Comparison of ENCODE assay signal across 15 cellular contexts in the genomic region with DNA sequence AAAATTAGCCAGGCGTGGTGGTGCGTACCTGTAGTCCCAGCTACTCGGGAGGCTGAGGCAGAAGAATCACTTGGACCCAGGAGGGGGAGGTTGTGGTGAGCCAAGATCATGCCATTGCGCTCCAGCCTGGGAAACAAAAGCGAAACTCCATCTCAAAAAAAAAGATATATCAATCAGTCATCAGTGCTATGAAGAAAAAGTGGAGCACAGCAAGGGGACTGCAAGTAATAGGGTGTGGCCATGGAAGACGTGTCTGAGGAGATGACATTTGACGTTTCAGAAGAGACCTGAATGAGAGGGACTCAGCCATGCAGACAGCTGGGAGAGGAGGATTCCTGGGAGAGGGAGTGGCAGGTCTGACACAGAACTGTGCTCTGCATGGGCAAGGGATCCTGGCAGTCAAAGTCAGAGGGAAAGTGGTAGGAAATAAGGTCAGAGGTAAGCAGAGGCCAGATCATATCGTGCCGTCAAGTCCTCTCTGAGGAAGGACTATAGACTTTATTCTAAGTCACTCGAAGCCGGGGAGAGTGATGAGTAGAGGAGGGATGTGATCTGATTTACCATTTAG. TPM values are rescaled to one million over a fixed set of nuclear protein-coding genes. Genes with fewer than 3 reads are reported as not detected.
A peak's percentile ranks its signal among the peaks of the same experiment; 100 is the strongest.
DNase-seq lines count a peak whose midpoint lies in the region; ATAC-seq and TF ChIP-seq lines count a peak whose summit lies in the region.
"Had no signal": no experiment of that assay in that cellular context is flagged by ENCODE, and none has a peak within 500 bp of the region (broad histone marks: within the 10 kb centered on the region; RNA-seq: fewer than 3 reads in every experiment).

No MANE protein-coding gene starts in this region.

- DNase-seq in activated T-cell treated with anti-CD3 and anti-CD28 coated beads, Interleukin-2, amount 50 U/mL, for 72 hours: no peak
- no peak for DNase-seq in activated T-cell treated with anti-CD3 and anti-CD28 coated beads, Interleukin-2, amount 50 U/mL, for 1 hour
- no peak for DNase-seq in activated B cell treated with CpG ODN at 0.5 μM for 24 hours
- DNase-seq in nephron progenitor cell: no peak
- DNase-seq in dermis blood vessel endothelial cell: no peak
- DNase-seq: activated CD4-positive, alpha-beta T cell treated with anti-CD3 and anti-CD28 coated beads, Interleukin-2, amount 50 U/mL, for 4 hours; amygdala; H7; NCI-H345; occipital lobe; stimulated activated CD4-positive, alpha-beta T cell treated with anti-CD3 and anti-CD28 coated beads, Interleukin-12 subunit alpha, Interleukin-12 subunit beta, amount 100 ng/mL, for 4 hours; uterus had no signal

- peaks cover 0 to 3% of the 10 kb centered on the region in 2 donors for H3K4me1 ChIP-seq in esophagus (ENCODE audit: control insufficient read depth in 2 of 2, insufficient read depth in 2 of 2, low read length in 1 of 2)
- H3K4me1 ChIP-seq: uterus had no signal

- ATAC-seq in activated T-cell treated with anti-CD3 and anti-CD28 coated beads, Interleukin-2, amount 50 U/mL, for 72 hours (replicated peaks in 1 of 2): no peak
- ATAC-seq in activated B cell treated with CpG ODN at 0.5 μM for 24 hours (ENCODE audit: low read depth): no peak
- no peak for ATAC-seq in stimulated activated memory B cell treated with anti-CD40 and anti-IgM and Interleukin-4, amounts not matched to agents 10 μg/mL and 1 μg/mL and 100 μg/mL, for 72 hours
- no peak for ATAC-seq in SK-N-SH treated with all-trans-retinoic acid at 6 μM for 48 hours

- no peaks in the 10 kb centered on the region for H3K9me3 Mint-ChIP-seq in activated T-cell treated with anti-CD3 and anti-CD28 coated beads, Interleukin-2, amount 50 U/mL, for 72 hours
- H3K9me3 Mint-ChIP-seq in activated B cell treated with CpG ODN at 0.5 μM for 24 hours (no peaks in the 10 kb centered on the region), nephron progenitor cell (no peaks in the 10 kb centered on the region)
- H3K9me3 Mint-ChIP-seq in stimulated activated memory B cell treated with anti-CD40 and anti-IgM and Interleukin-4, amounts not matched to agents 10 μg/mL and 1 μg/mL and 100 μg/mL, for 72 hours: no peaks in the 10 kb centered on the region

- peaks cover 10 to 17% of the 10 kb centered on the region in 2 donors for H3K36me3 Mint-ChIP-seq in activated T-cell treated with anti-CD3 and anti-CD28 coated beads, Interleukin-2, amount 50 U/mL, for 72 hours (ENCODE audit: insufficient read depth in 2 of 2)
- peaks cover 31% of the 10 kb centered on the region for H3K36me3 Mint-ChIP-seq in activated B cell treated with CpG ODN at 0.5 μM for 24 hours (ENCODE audit: low read depth)
- H3K36me3 Mint-ChIP-seq in stimulated activated memory B cell treated with anti-CD40 and anti-IgM and Interleukin-4, amounts not matched to agents 10 μg/mL and 1 μg/mL and 100 μg/mL, for 72 hours: peaks cover 42% of the 10 kb centered on the region
- no peaks in the 10 kb centered on the region for H3K36me3 Mint-ChIP-seq in nephron progenitor cell (ENCODE audit: low read depth)

- H3K9me3 ChIP-seq in esophagus (ENCODE audit: control insufficient read depth in 2 of 2, insufficient read depth in 1 of 2, low read depth in 1 of 2, low read length in 1 of 2): no peaks in the 10 kb centered on the region
- H3K9me3 ChIP-seq: uterus had no signal

- intact Hi-C loops in activated B cell treated with CpG ODN at 0.5 μM for 24 hours (cut with micrococcal nuclease): no loop called here

- H3K27ac Mint-ChIP-seq in activated T-cell treated with anti-CD3 and anti-CD28 coated beads, Interleukin-2, amount 50 U/mL, for 72 hours: peak overlapping the region; percentile 59
- peak overlapping the region; percentile 19 for H3K27ac Mint-ChIP-seq in activated B cell treated with CpG ODN at 0.5 μM for 24 hours
- H3K27ac Mint-ChIP-seq in stimulated activated memory B cell treated with anti-CD40 and anti-IgM and Interleukin-4, amounts not matched to agents 10 μg/mL and 1 μg/mL and 100 μg/mL, for 72 hours: peak overlapping the region; percentile 79
- no peak overlapping the region for H3K27ac Mint-ChIP-seq in nephron progenitor cell

- H3K4me1 Mint-ChIP-seq in activated T-cell treated with anti-CD3 and anti-CD28 coated beads, Interleukin-2, amount 50 U/mL, for 72 hours (ENCODE audit: low read depth): peaks cover 61% of the 10 kb centered on the region
- peaks cover 36% of the 10 kb centered on the region for H3K4me1 Mint-ChIP-seq in activated B cell treated with CpG ODN at 0.5 μM for 24 hours
- peaks cover 38% of the 10 kb centered on the region for H3K4me1 Mint-ChIP-seq in stimulated activated memory B cell treated with anti-CD40 and anti-IgM and Interleukin-4, amounts not matched to agents 10 μg/mL and 1 μg/mL and 100 μg/mL, for 72 hours
- peaks cover 41% of the 10 kb centered on the region for H3K4me1 Mint-ChIP-seq in nephron progenitor cell

- peak overlapping the region; percentile 32 to 44 for H3K4me3 Mint-ChIP-seq in activated T-cell treated with anti-CD3 and anti-CD28 coated beads, Interleukin-2, amount 50 U/mL, for 72 hours
- H3K4me3 Mint-ChIP-seq in activated B cell treated with CpG ODN at 0.5 μM for 24 hours: no peak overlapping the region
- no peak overlapping the region for H3K4me3 Mint-ChIP-seq in stimulated activated memory B cell treated with anti-CD40 and anti-IgM and Interleukin-4, amounts not matched to agents 10 μg/mL and 1 μg/mL and 100 μg/mL, for 72 hours
- H3K4me3 Mint-ChIP-seq in nephron progenitor cell: no peak overlapping the region

- TF ChIP-seq CTCF in activated B cell treated with CpG ODN at 0.5 μM for 24 hours (IDR thresholded peaks at IDR 0.05): no peak
- no peak for TF ChIP-seq CTCF in nephron progenitor cell (IDR thresholded peaks at IDR 0.05)

- H3K4me3 ChIP-seq in esophagus (ENCODE audit: low read depth in 1 of 2, low read length in 2 of 2): no peak overlapping the region
- H3K4me3 ChIP-seq: uterus had no signal

- H3K27ac ChIP-seq in esophagus (ENCODE audit: low read depth in 2 of 2, low read length in 1 of 2): peak overlapping the region; percentile 34 to 50

- POLR2A ChIA-PET in activated B cell treated with CpG ODN at 0.5 μM for 24 hours (lab: Charles Lee): no interaction called here

- H3K27me3 Mint-ChIP-seq in activated T-cell treated with anti-CD3 and anti-CD28 coated beads, Interleukin-2, amount 50 U/mL, for 72 hours (ENCODE audit: low read depth): no peaks in the 10 kb centered on the region
- no peaks in the 10 kb centered on the region for H3K27me3 Mint-ChIP-seq in activated B cell treated with CpG ODN at 0.5 μM for 24 hours
- H3K27me3 Mint-ChIP-seq in stimulated activated memory B cell treated with anti-CD40 and anti-IgM and Interleukin-4, amounts not matched to agents 10 μg/mL and 1 μg/mL and 100 μg/mL, for 72 hours: no peaks in the 10 kb centered on the region
- peaks cover 16% of the 10 kb centered on the region for H3K27me3 Mint-ChIP-seq in nephron progenitor cell (ENCODE audit: low read depth, poor library complexity)

- CTCF ChIA-PET in activated B cell treated with CpG ODN at 0.5 μM for 24 hours (lab: Charles Lee): no interaction called here

- no peaks in the 10 kb centered on the region for H3K36me3 ChIP-seq in esophagus (ENCODE audit: control insufficient read depth in 2 of 2, insufficient read depth in 2 of 2, low read length in 1 of 2)
- H3K36me3 ChIP-seq: uterus had no signal

- no peaks in the 10 kb centered on the region for H3K27me3 ChIP-seq in esophagus (ENCODE audit: control insufficient read depth in 1 of 2, insufficient read depth in 2 of 2, low read length in 2 of 2)
- H3K27me3 ChIP-seq: uterus had no signal

- 71 to 74% methylated on average over 11 of the region's 11 CpGs for WGBS in esophagus, 2 donors

TF ChIP-seq in SK-N-SH treated with all-trans-retinoic acid at 6 μM for 48 hours, 23 proteins besides CTCF, POLR2A, EP300 and RAD21:
- TF ChIP-seq ESRRG (CRISPR knock-in tag; IDR thresholded peaks at IDR 0.05): no peak

RNA-seq across cellular contexts. Expression of gene LAX1, which starts 3.3 kb away (rescaled TPM):
- total RNA-seq in activated T-cell treated with anti-CD3 and anti-CD28 coated beads, Interleukin-2, amount 50 U/mL, for 72 hours: 10 to 100 TPM; 24.3 to 24.8 TPM
- total RNA-seq in activated B cell treated with CpG ODN at 0.5 μM for 24 hours (12.0 and 13.5 TPM in 2 replicates), dermis blood vessel endothelial cell (0.19 TPM in 1 of 2 replicates, not detected in the other)
- under 1 TPM; 0.14 to 0.16 TPM for polyA plus RNA-seq in esophagus
- total RNA-seq: H7, occipital lobe had no signal

RNA-seq across cellular contexts. Expression of gene ZBED6, which starts 27.2 kb away (rescaled TPM):
- total RNA-seq in activated T-cell treated with anti-CD3 and anti-CD28 coated beads, Interleukin-2, amount 50 U/mL, for 72 hours: 10 to 100 TPM; 25.6 to 26.6 TPM
- total RNA-seq in activated B cell treated with CpG ODN at 0.5 μM for 24 hours: 26.3 and 31.4 TPM in 2 replicates
- polyA plus RNA-seq in esophagus: 1 to 10 TPM in 1 of 2 donors, under 1 TPM in 1; 0.86 to 1.8 TPM
- total RNA-seq in dermis blood vessel endothelial cell: 10.0 and 21.8 TPM in 2 replicates

RNA-seq across cellular contexts. Expression of gene ZC3H11A, which starts 27.2 kb away (rescaled TPM):
- 100 to 1,000 TPM; 140 to 141 TPM for total RNA-seq in activated T-cell treated with anti-CD3 and anti-CD28 coated beads, Interleukin-2, amount 50 U/mL, for 72 hours
- total RNA-seq in activated B cell treated with CpG ODN at 0.5 μM for 24 hours (85.6 and 91.6 TPM in 2 replicates), dermis blood vessel endothelial cell (122 and 144 TPM in 2 replicates)
- 10 to 100 TPM; 35.8 to 38.3 TPM for polyA plus RNA-seq in esophagus

Comparison
In these comparisons a context has a peak if more than half of its experiments do, and no peak if none do; other contexts are left out.
1. H3K4me3 Mint-ChIP-seq: peak in activated T-cell treated with anti-CD3 and anti-CD28 coated beads, Interleukin-2, amount 50 U/mL, for 72 hours (2 of 2); none in activated B cell treated with CpG ODN at 0.5 μM for 24 hours (single experiment), stimulated activated memory B cell treated with anti-CD40 and anti-IgM and Interleukin-4, amounts not matched to agents 10 μg/mL and 1 μg/mL and 100 μg/mL, for 72 hours (single experiment) and nephron progenitor cell (single experiment).
2. RNA of gene LAX1, which starts 3.3 kb away (total RNA-seq): 24.3 to 24.8 TPM in activated T-cell treated with anti-CD3 and anti-CD28 coated beads, Interleukin-2, amount 50 U/mL, for 72 hours and 12.0 to 13.5 TPM in activated B cell treated with CpG ODN at 0.5 μM for 24 hours; 0.19 TPM in dermis blood vessel endothelial cell; every median in the first group is over 10 times any median in the second.